8 cellular contexts compared by ENCODE assay signal in genomic region chr10:93438796-93439253, GRCh38. TPM values are rescaled to one million over a fixed set of nuclear protein-coding genes. Genes with fewer than 3 reads are reported as not detected.
A peak's percentile ranks its signal among the peaks of the same experiment; 100 is the strongest.
DNase-seq lines count a peak whose midpoint lies in the region; ATAC-seq, FAIRE-seq and TF ChIP-seq lines count a peak whose summit lies in the region.

No MANE protein-coding gene starts in this region.

- H3K9ac ChIP-seq in HUES48 (ENCODE audit: low read depth, low read length) (peak overlapping the region; percentile 55; the same call in 1 of the 2 replicates), keratinocyte (ENCODE audit: control insufficient read depth, extremely low read depth, insufficient read depth, low read length) (peak overlapping the region; percentile 84)

- intact Hi-C loops in body of pancreas (cut with DNase I) (no loop called here), posterior vena cava (cut with DNase I) (loop anchor here in 1 of 2 donors (5.0 kb wide), 2 partner anchors 38 to 62 kb away; no protein-coding TSS in a partner anchor)

- H3K4me2 ChIP-seq in keratinocyte (ENCODE audit: control insufficient read depth, extremely low read depth, insufficient read depth, low read depth, low read length) = peak overlapping the region; percentile 65

- no peak overlapping the region for H2AFZ ChIP-seq in keratinocyte (ENCODE audit: control insufficient read depth, low read length)

- H3K27me3 ChIP-seq in HUES48 (ENCODE audit: control insufficient read depth, insufficient read depth, low read length) = no peaks in the 10 kb centered on the region
- H3K27me3 ChIP-seq in body of pancreas = no peaks in the 10 kb centered on the region
- no peaks in the 10 kb centered on the region for H3K27me3 ChIP-seq in keratinocyte (ENCODE audit: control insufficient read depth, extremely low read depth, insufficient read depth, low read length)

- peaks cover 59% of the 10 kb centered on the region for H3K79me2 ChIP-seq in keratinocyte (ENCODE audit: control insufficient read depth, insufficient read depth, low read length)

- peak; percentile 58 for ATAC-seq in body of pancreas

- H3K4me1 ChIP-seq in HUES48 (ENCODE audit: control insufficient read depth, insufficient read depth, low read length) = peaks cover 67% of the 10 kb centered on the region
- peaks cover 47% of the 10 kb centered on the region for H3K4me1 ChIP-seq in body of pancreas
- H3K4me1 ChIP-seq in keratinocyte (ENCODE audit: control insufficient read depth, extremely low read depth, insufficient read depth, low read length) = peaks cover 76% of the 10 kb centered on the region

- TF ChIP-seq CTCF in body of pancreas (IDR thresholded peaks at IDR 0.05) (no peak), keratinocyte (optimal IDR thresholded peaks at IDR 0.05 in 1 of 3, IDR thresholded peaks at IDR 0.05 in 1 of 3, conservative IDR thresholded peaks at IDR 0.05 in 1 of 3; ENCODE audit: extremely low read depth in 1 of 3, insufficient read depth in 2 of 3, low read length in 3 of 3) (no peak)

- dilution Hi-C loops in keratinocyte (cut with MboI; ENCODE audit: extremely low pct_ligation_motif_present, low sequenced_read_pairs) = no loop called here

- DNase-seq in body of pancreas (peak; percentile 61 to 81 (median 72)), keratinocyte (ENCODE audit: low read depth, low spot score) (peak; percentile 77), ACHN (no peak), COR-L47 (lab: John Stamatoyannopoulos, UW) (no peak), HuH-7 (ENCODE audit: low spot score) (no peak), posterior vena cava (ENCODE audit: low spot score) (no peak)

- H3K4me3 ChIP-seq in HUES48 (ENCODE audit: low read depth, low read length) (peak overlapping the region; percentile 51), body of pancreas (no peak overlapping the region), keratinocyte (ENCODE audit: control insufficient read depth in 2 of 3, extremely low read depth in 1 of 3, insufficient read depth in 2 of 3, low read depth in 1 of 3, low read length in 3 of 3) (peak overlapping the region in 2 of 3 experiments; percentile 31 to 36), skin epidermis (no peak overlapping the region)

- H3K27ac ChIP-seq in HUES48 (ENCODE audit: low read depth, low read length) (peak overlapping the region; percentile 97), body of pancreas (peak overlapping the region; percentile 81 to 91 (median 88)), keratinocyte (ENCODE audit: control insufficient read depth, insufficient read depth, low read length) (peak overlapping the region; percentile 97), skin epidermis (peak overlapping the region in 20 of 21 experiments; percentile 86 to 99 (median 94))

- WGBS in body of pancreas, 2 donors = 22 to 30% methylated on average over 7 to 10 of the region's 10 CpGs

- no peaks in the 10 kb centered on the region for H3K9me3 ChIP-seq in HUES48 (ENCODE audit: control insufficient read depth, insufficient read depth, low read length)
- H3K9me3 ChIP-seq in body of pancreas = no peaks in the 10 kb centered on the region
- no peaks in the 10 kb centered on the region for H3K9me3 ChIP-seq in keratinocyte (ENCODE audit: control insufficient read depth, low read depth, low read length)

- no peaks in the 10 kb centered on the region for H3K9me1 ChIP-seq in keratinocyte (ENCODE audit: control insufficient read depth, extremely low read depth, insufficient read depth, low read length)

- H4K20me1 ChIP-seq in keratinocyte (ENCODE audit: control insufficient read depth, extremely low read depth, insufficient read depth, low read length) = no peaks in the 10 kb centered on the region

- peak in 2 of 3 donors; percentile 26 to 41 for TF ChIP-seq POLR2A in body of pancreas (IDR thresholded peaks at IDR 0.05)

- peak; percentile 86 for FAIRE-seq in keratinocyte (lab: Jason Lieb, UNC)

- no peaks in the 10 kb centered on the region for H3K36me3 ChIP-seq in HUES48 (ENCODE audit: control insufficient read depth, insufficient read depth, low read length)
- H3K36me3 ChIP-seq in body of pancreas (replicated peaks in 1 of 2; ENCODE audit: insufficient read depth in 1 of 2, low read depth in 2 of 2) = no peaks in the 10 kb centered on the region
- H3K36me3 ChIP-seq in keratinocyte (ENCODE audit: control insufficient read depth in 2 of 2, extremely low read depth in 1 of 2, insufficient read depth in 2 of 2, low read length in 2 of 2) = peaks cover 8 to 14% of the 10 kb centered on the region in 2 experiments

- in situ Hi-C loops in ACHN (cut with HindIII; ENCODE audit: low pct_ligation_motif_present, low pct_unique_long_range_greater_than_20kb, low sequenced_read_pairs) = no loop called here

RNA-seq across cellular contexts. Expression of gene MYOF, which starts 43.3 kb away (rescaled TPM):
- 10 to 100 TPM; 21.1 to 25.7 TPM for total RNA-seq in body of pancreas
- 174 to 276 TPM (median 232 TPM) in 3 replicates for polyA plus RNA-seq in keratinocyte
- polyA plus RNA-seq in keratinocyte (2011; ENCODE audit: low read depth) = 146 TPM
- polyA plus RNA-seq in keratinocyte (2011; cell fraction: cytosol; rRNA removed) = 192 and 235 TPM in 2 replicates
- polyA plus RNA-seq in keratinocyte (2011; cell fraction: nucleus; rRNA removed) = 583 and 631 TPM in 2 replicates
- polyA plus RNA-seq in keratinocyte (2012; ENCODE audit: low replicate concordance) = 83.5 and 285 TPM in 2 replicates
- polyA minus RNA-seq in keratinocyte = 141 to 248 TPM (median 172 TPM) in 3 replicates
- polyA minus RNA-seq in keratinocyte (2011; cell fraction: cytosol; rRNA and poly(A)+ RNA removed) = 189 TPM
- polyA minus RNA-seq in keratinocyte (2011; cell fraction: nucleus; rRNA and poly(A)+ RNA removed) = 354 and 681 TPM in 2 replicates
- 100 to 1,000 TPM; 182 to 227 TPM for total RNA-seq in posterior vena cava

RNA-seq across cellular contexts. Expression of gene CEP55, which starts 57.6 kb away (rescaled TPM):
- total RNA-seq in body of pancreas = not detected
- polyA plus RNA-seq in keratinocyte = 3.2 to 25.4 TPM (median 17.7 TPM) in 3 replicates
- 0.46 TPM for polyA plus RNA-seq in keratinocyte (2011; ENCODE audit: low read depth)
- 4.9 and 10.4 TPM in 2 replicates for polyA plus RNA-seq in keratinocyte (2011; cell fraction: cytosol; rRNA removed)
- polyA plus RNA-seq in keratinocyte (2011; cell fraction: nucleus; rRNA removed) = 2.4 and 3.3 TPM in 2 replicates
- 0.21 and 17.6 TPM in 2 replicates for polyA plus RNA-seq in keratinocyte (2012; ENCODE audit: low replicate concordance)
- 1.4 to 9.8 TPM (median 1.9 TPM) in 3 replicates for polyA minus RNA-seq in keratinocyte
- 2.1 TPM for polyA minus RNA-seq in keratinocyte (2011; cell fraction: cytosol; rRNA and poly(A)+ RNA removed)
- polyA minus RNA-seq in keratinocyte (2011; cell fraction: nucleus; rRNA and poly(A)+ RNA removed) = 0.95 and 2.1 TPM in 2 replicates
- 1 to 10 TPM in 1 of 2 donors, under 1 TPM in 1; 0.48 to 1.1 TPM for total RNA-seq in posterior vena cava

Comparison
In these comparisons a context has a peak if more than half of its experiments do, and no peak if none do; other contexts are left out.
1. H3K4me3 ChIP-seq: peak in HUES48 (single experiment) and keratinocyte (2 of 3); none in body of pancreas (0 of 2) and skin epidermis (0 of 7).
2. DNase-seq: peak in body of pancreas (4 of 4) and keratinocyte (single experiment); none in ACHN (single experiment), COR-L47 (single experiment), HuH-7 (single experiment) and posterior vena cava (single experiment).
3. RNA of gene MYOF, which starts 43.3 kb away (total RNA-seq): 182 to 227 TPM in posterior vena cava; 21.1 to 25.7 TPM in body of pancreas; every median in the first group is over 4 times any median in the second.
4. Peak in every context shown above with its lines, with median percentiles within 50 percentile points of each other: H3K27ac ChIP-seq.